In the genomic region with DNA sequence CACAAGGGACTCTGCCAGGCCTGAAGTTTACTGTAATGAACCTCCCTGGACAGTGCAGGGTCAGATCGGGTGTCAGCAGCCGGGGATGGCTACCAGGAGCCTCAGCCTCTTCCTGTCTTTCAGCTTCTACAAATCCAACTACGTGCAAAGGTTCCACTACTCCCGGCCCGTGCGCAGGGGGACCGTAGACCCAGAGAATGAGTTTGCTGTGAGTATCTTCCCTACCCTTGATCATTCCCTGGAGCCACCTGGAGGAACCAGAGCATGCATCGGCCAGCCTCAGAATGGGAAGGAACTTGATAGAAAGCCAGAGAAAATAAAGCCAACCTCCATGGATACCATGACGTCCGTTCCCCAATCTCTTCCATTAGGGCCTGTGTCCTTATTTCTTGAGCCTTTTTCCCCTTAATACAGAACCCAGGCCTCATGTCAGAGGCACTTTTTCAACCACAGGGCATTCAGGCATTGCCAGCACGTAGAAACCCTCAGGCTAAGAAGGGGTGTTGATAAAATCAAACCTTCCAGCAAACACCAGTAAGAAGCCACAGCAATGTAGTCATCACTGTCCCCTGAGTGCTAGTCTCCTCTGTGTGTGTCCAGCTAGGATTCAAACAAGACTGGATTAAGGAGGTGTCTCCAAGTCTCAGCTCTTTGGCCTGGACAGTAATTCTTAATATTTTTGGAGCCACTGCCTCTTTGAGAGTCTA, we compare ENCODE assay signal across 27 cellular contexts. TPM values are rescaled to one million over a fixed set of nuclear protein-coding genes. Genes with fewer than 3 reads are reported as not detected.
"Had no signal": no experiment of that assay in that cellular context is flagged by ENCODE, and none has a peak within 500 bp of the region (broad histone marks: within the 10 kb centered on the region; RNA-seq: fewer than 3 reads in every experiment).

No MANE protein-coding gene starts in this region.

- H3K36me3 ChIP-seq: esophagus squamous epithelium, WERI-Rb-1 had no signal

- H3K27ac ChIP-seq: esophagus squamous epithelium, WERI-Rb-1 had no signal

- H3K27me3 ChIP-seq: esophagus squamous epithelium had no signal

- H3K4me1 ChIP-seq: esophagus squamous epithelium had no signal

- ATAC-seq: activated T-helper 17 cell treated with anti-CD3 and anti-CD28 coated beads, Interleukin-2, amount 50 U/mL, for 72 hours; left lobe of liver; mucosa of descending colon had no signal

- FAIRE-seq: islet of Langerhans, urothelium cell line had no signal

- H3K4me3 ChIP-seq: esophagus squamous epithelium, mucosa of descending colon had no signal

- DNase-seq: activated CD4-positive, alpha-beta T cell treated with anti-CD3 and anti-CD28 coated beads for 1 hour; activated CD4-positive, alpha-beta T cell treated with anti-CD3 and anti-CD28 coated beads, Interleukin-2, amount 50 U/mL, for 48 hours; activated naive CD4-positive, alpha-beta T cell; activated naive CD8-positive, alpha-beta T cell treated with anti-CD3 and anti-CD28 coated beads for 36 hours; activated T-cell treated with anti-CD3 and anti-CD28 coated beads, Interleukin-2, amount 50 U/mL, for 1 hour; amniotic stem cell; effector CD8-positive, alpha-beta T cell; esophagus squamous epithelium; glutamatergic neuron; hippocampal formation; mucosa of descending colon; naive B cell; stimulated activated CD4-positive, alpha-beta T cell treated with anti-CD3 and anti-CD28 coated beads, Interleukin-12 subunit alpha, Interleukin-12 subunit beta, amount 100 ng/mL, for 4 hours; stimulated activated CD4-positive, alpha-beta T cell treated with anti-CD3 and anti-CD28 coated beads, Interleukin-1b, Interleukin-23, amount 100 ng/mL, for 48 hours; stimulated activated CD8-positive, alpha-beta memory T cell treated with anti-CD3 and anti-CD28 coated beads, Interleukin-4, amount 100 ng/mL, for 48 hours; stimulated activated naive CD4-positive, alpha-beta T cell; T-helper 2 cell; WERI-Rb-1 had no signal

- H3K9me3 ChIP-seq: esophagus squamous epithelium, mucosa of descending colon had no signal

RNA-seq across cellular contexts. Expression of gene FOXI1, which starts 49.0 kb away (rescaled TPM):
- total RNA-seq: activated naive CD8-positive, alpha-beta T cell treated with anti-CD3 and anti-CD28 coated beads for 36 hours; activated T-helper 17 cell treated with anti-CD3 and anti-CD28 coated beads, Interleukin-2, amount 50 U/mL, for 72 hours; chondrocyte; esophagus squamous epithelium; fibroblast of villous mesenchyme; left lobe of liver; neural crest cell; omental fat pad; posterior vena cava had no signal
